3 cellular contexts compared by ENCODE assay signal in the genomic region with DNA sequence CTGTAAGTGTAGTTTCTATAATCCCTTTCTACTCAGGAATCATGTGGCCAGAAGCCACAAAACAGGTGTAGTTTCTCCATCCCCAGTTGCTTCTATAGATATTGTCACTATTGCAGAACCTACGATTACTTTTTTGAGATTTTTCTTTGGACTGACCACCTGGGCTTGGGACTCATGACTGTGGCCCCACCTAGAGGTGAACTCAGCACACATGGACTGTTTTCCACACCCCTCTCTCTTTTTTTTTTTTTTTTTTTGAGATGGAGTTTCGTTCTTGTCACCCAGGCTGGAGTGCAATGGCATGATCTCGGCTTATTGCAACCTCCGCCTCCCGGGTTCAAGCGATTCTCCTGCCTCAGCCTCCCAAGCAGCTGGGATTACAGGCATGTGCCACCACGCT.
TF ChIP-seq lines count a peak whose summit lies in the region.
"Not testable (repeated sequence)": the region's sequence is repeated elsewhere in the genome, so short reads cannot be mapped to it uniquely, and the experiment has no call there.

No MANE protein-coding gene starts in this region.

TF ChIP-seq in HEK293T, 16 proteins besides CTCF, POLR2A, EP300 and RAD21:
- peak; percentile 91 for TF ChIP-seq ZNF384 (IDR thresholded peaks at IDR 0.05)

TF ChIP-seq in K562, 482 proteins besides CTCF, POLR2A, EP300 and RAD21:
- TF ChIP-seq, protein P1, sequence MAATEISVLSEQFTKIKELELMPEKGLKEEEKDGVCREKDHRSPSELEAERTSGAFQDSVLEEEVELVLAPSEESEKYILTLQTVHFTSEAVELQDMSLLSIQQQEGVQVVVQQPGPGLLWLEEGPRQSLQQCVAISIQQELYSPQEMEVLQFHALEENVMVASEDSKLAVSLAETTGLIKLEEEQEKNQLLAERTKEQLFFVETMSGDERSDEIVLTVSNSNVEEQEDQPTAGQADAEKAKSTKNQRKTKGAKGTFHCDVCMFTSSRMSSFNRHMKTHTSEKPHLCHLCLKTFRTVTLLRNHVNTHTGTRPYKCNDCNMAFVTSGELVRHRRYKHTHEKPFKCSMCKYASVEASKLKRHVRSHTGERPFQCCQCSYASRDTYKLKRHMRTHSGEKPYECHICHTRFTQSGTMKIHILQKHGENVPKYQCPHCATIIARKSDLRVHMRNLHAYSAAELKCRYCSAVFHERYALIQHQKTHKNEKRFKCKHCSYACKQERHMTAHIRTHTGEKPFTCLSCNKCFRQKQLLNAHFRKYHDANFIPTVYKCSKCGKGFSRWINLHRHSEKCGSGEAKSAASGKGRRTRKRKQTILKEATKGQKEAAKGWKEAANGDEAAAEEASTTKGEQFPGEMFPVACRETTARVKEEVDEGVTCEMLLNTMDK (IDR thresholded peaks at IDR 0.05; ENCODE audit: borderline replicate concordance, insufficient read depth, low read depth, low read length, poor library complexity, severe bottlenecking) = peak; percentile 7
- TF ChIP-seq CC2D1A (IDR thresholded peaks at IDR 0.05) (0 out of 2 replicates have a peak, but pooled peaks have one; percentile 31), NR2C1 (IDR thresholded peaks at IDR 0.05) (0 out of 2 replicates have a peak, but pooled peaks have one; percentile 23), L3MBTL2 (IDR thresholded peaks at IDR 0.05) (0 out of 2 replicates have a peak, but pooled peaks have one; percentile 13), ZNF384 (IDR thresholded peaks at IDR 0.05; ENCODE audit: low read depth, low read length) (peak; percentile 95), ARID2 (IDR thresholded peaks at IDR 0.05) (0 out of 2 replicates have a peak, but pooled peaks have one; percentile 9)
- TF ChIP-seq NR2C1 (tag; IDR thresholded peaks at IDR 0.05) = not testable (repeated sequence)

TF ChIP-seq in HepG2, 621 proteins besides CTCF, POLR2A, EP300 and RAD21:
- peak; percentile 68 for TF ChIP-seq STAG1 (CRISPR knock-in tag; IDR thresholded peaks at IDR 0.05)
- 0 out of 2 replicates have a peak, but pooled peaks have one; percentile 19 for TF ChIP-seq ERF (CRISPR knock-in tag; IDR thresholded peaks at IDR 0.05)
- TF ChIP-seq, protein P2, sequence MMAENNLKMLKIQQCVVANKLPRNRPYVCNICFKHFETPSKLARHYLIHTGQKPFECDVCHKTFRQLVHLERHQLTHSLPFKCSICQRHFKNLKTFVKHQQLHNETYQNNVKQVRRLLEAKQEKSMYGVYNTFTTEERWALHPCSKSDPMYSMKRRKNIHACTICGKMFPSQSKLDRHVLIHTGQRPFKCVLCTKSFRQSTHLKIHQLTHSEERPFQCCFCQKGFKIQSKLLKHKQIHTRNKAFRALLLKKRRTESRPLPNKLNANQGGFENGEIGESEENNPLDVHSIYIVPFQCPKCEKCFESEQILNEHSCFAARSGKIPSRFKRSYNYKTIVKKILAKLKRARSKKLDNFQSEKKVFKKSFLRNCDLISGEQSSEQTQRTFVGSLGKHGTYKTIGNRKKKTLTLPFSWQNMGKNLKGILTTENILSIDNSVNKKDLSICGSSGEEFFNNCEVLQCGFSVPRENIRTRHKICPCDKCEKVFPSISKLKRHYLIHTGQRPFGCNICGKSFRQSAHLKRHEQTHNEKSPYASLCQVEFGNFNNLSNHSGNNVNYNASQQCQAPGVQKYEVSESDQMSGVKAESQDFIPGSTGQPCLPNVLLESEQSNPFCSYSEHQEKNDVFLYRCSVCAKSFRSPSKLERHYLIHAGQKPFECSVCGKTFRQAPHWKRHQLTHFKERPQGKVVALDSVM (CRISPR knock-in tag; IDR thresholded peaks at IDR 0.05) = 0 out of 2 replicates have a peak, but pooled peaks have one; percentile 24
- TF ChIP-seq, protein P3, sequence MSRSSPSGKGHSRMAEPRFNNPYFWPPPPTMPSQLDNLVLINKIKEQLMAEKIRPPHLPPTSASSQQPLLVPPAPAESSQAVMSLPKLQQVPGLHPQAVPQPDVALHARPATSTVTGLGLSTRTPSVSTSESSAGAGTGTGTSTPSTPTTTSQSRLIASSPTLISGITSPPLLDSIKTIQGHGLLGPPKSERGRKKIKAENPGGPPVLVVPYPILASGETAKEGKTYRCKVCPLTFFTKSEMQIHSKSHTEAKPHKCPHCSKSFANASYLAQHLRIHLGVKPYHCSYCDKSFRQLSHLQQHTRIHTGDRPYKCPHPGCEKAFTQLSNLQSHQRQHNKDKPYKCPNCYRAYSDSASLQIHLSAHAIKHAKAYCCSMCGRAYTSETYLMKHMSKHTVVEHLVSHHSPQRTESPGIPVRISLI (CRISPR knock-in tag; IDR thresholded peaks at IDR 0.05; ENCODE audit: borderline replicate concordance) = peak; percentile 90
TF ChIP-seq in HepG2: peak in this region for 4; not testable (repeated sequence) for 617.
